Comparison of ENCODE assay signal across 1 cellular context in the genomic region with DNA sequence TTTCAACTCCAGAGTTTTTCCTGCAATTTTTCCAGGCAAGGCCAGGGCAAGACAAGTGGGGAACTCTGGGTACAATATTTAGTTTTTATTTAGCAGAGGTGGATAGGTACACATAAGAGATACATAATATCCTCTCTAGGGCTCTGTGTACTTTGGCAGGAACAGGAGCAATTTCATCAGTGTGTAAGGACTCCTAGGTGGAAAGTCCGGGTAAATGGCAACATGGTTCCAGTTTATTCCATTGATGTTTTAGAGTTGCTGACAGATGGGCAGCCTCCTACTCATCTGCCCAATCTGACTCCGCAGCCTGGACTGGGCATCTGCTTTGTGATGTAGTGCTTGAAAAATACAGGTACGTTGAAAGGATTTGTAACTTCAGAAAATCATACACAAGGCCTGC.
TF ChIP-seq lines count a peak whose summit lies in the region.

No MANE protein-coding gene starts in this region.

TF ChIP-seq in SK-N-SH, 30 proteins besides CTCF, POLR2A, EP300 and RAD21:
- TF ChIP-seq MXI1 (IDR thresholded peaks at IDR 0.05; ENCODE audit: low read depth, low read length) (no peak), GATA2 (CRISPR knock-in tag; IDR thresholded peaks at IDR 0.05) (no peak), JUND (IDR thresholded peaks at IDR 0.05) (no peak), SIN3A (IDR thresholded peaks at IDR 0.05; ENCODE audit: borderline replicate concordance, low read depth, low read length) (no peak), RCOR1 (IDR thresholded peaks at IDR 0.05; ENCODE audit: low read length) (no peak)
